In the genomic region with DNA sequence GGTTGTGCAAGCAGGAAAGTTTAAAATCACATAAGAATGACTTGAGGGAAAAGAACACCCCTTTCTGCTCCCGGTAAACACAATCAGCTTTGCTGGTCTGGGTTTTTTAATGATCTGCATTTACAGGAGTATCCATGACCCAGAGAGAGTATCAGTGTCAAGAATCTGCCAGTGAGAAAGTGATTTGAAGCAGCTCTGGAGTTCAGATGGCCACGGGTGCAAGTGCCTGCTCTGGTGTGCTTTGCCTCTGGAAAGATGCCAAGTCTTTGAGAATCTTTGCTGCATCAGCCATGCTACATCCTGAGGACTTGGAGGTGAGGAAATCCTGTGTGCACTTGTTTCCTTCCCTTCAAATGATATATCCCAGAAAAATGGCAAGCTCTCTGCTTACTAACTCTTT, we compare ENCODE assay signal across 11 cellular contexts. TPM values are rescaled to one million over a fixed set of nuclear protein-coding genes. Genes with fewer than 3 reads are reported as not detected.
DNase-seq lines count a peak whose midpoint lies in the region; ATAC-seq lines count a peak whose summit lies in the region.
"Had no signal": no experiment of that assay in that cellular context is flagged by ENCODE, and none has a peak within 500 bp of the region (broad histone marks: within the 10 kb centered on the region; RNA-seq: fewer than 3 reads in every experiment).

No MANE protein-coding gene starts in this region.

- intact Hi-C loops in left ventricle myocardium superior (cut with micrococcal nuclease), result no loop called here

- H3K27ac Mint-ChIP-seq in stimulated activated naive CD8-positive, alpha-beta T cell treated with anti-CD3 and anti-CD28 coated beads, Interleukin-15, amount 100 ng/mL, for 72 hours, result no peak overlapping the region

- H3K4me1 Mint-ChIP-seq in stimulated activated naive CD8-positive, alpha-beta T cell treated with anti-CD3 and anti-CD28 coated beads, Interleukin-15, amount 100 ng/mL, for 72 hours, result peaks cover 16% of the 10 kb centered on the region

- no peaks in the 10 kb centered on the region for H3K27me3 Mint-ChIP-seq in stimulated activated naive CD8-positive, alpha-beta T cell treated with anti-CD3 and anti-CD28 coated beads, Interleukin-15, amount 100 ng/mL, for 72 hours

- no peak for DNase-seq in stimulated activated naive CD8-positive, alpha-beta T cell treated with anti-CD3 and anti-CD28 coated beads, Interleukin-15, amount 100 ng/mL, for 72 hours
- DNase-seq in stimulated activated naive CD8-positive, alpha-beta T cell treated with anti-CD3 and anti-CD28 coated beads, Interleukin-15, Interleukin-2, amounts not matched to agents 100 U/mL and 50 U/mL, for 24 hours, result no peak
- DNase-seq in UCSD-AML1 (lab: John Stamatoyannopoulos, UW; ENCODE audit: unreplicated experiment) (peak; percentile 19), left ventricle myocardium superior (no peak), glomerular visceral epithelial cell (ENCODE audit: extremely low spot score) (no peak), NOMO-1 treated with dmso at 0.1 percent for 144 hours (lab: John Stamatoyannopoulos, UW; ENCODE audit: unreplicated experiment) (no peak), NCI-H1417 treated with DMSO at 0.1 percent for 48 hours (lab: John Stamatoyannopoulos, UW) (no peak)
- DNase-seq: activated CD4-positive, CD25-positive, alpha-beta regulatory T cell; amniotic stem cell; kidney had no signal

- no peak overlapping the region for H3K4me3 Mint-ChIP-seq in stimulated activated naive CD8-positive, alpha-beta T cell treated with anti-CD3 and anti-CD28 coated beads, Interleukin-15, amount 100 ng/mL, for 72 hours

- ATAC-seq in stimulated activated naive CD8-positive, alpha-beta T cell treated with anti-CD3 and anti-CD28 coated beads, Interleukin-15, amount 100 ng/mL, for 72 hours, result peak; percentile 39
- no peak for ATAC-seq in stimulated activated naive CD8-positive, alpha-beta T cell treated with anti-CD3 and anti-CD28 coated beads, Interleukin-15, Interleukin-2, amounts not matched to agents 100 U/mL and 50 U/mL, for 24 hours
- ATAC-seq in left ventricle myocardium superior (peak; percentile 61), GM19351 (IDR thresholded peaks at IDR 0.05; ENCODE audit: unreplicated experiment) (no peak)

- H3K9me3 Mint-ChIP-seq in stimulated activated naive CD8-positive, alpha-beta T cell treated with anti-CD3 and anti-CD28 coated beads, Interleukin-15, amount 100 ng/mL, for 72 hours, result no peaks in the 10 kb centered on the region

RNA-seq across cellular contexts. Expression of a gene that starts 18.6 kb away (rescaled TPM):
- total RNA-seq in left ventricle myocardium superior, result 22.3 TPM

Comparison
In these comparisons a context has a peak if more than half of its experiments do, and no peak if none do; other contexts are left out.
1. ATAC-seq: peak in stimulated activated naive CD8-positive, alpha-beta T cell treated with anti-CD3 and anti-CD28 coated beads, Interleukin-15, amount 100 ng/mL, for 72 hours (single experiment) and left ventricle myocardium superior (single experiment); none in stimulated activated naive CD8-positive, alpha-beta T cell treated with anti-CD3 and anti-CD28 coated beads, Interleukin-15, Interleukin-2, amounts not matched to agents 100 U/mL and 50 U/mL, for 24 hours (single experiment) and GM19351 (single experiment).